Comparison of ENCODE assay signal across 1 cellular context in the genomic region with DNA sequence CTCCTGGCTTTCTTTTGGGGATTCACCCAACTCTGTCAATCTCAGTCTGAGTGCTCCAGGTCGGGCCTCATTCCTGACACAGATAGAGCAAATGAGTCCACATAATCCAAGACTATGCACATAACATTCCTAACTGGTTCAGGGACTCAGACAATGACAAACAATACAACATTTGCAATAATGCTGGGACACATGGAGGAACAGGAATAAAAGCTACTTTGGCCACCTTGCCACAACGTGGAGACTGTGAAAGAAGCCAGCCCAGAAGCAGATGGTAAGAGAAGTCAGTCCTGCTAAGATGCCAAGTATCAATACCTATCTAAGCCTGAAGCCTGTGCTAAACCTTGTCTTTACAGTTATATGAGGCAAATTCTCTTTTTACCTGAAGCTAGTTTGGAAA.
TF ChIP-seq lines count a peak whose summit lies in the region.

No MANE protein-coding gene starts in this region.

TF ChIP-seq in GM23338, 12 proteins besides CTCF, POLR2A, EP300 and RAD21:
- TF ChIP-seq ZNF331 (CRISPR knock-in tag; IDR thresholded peaks at IDR 0.05; ENCODE audit: low read depth) (no peak), CREB1 (CRISPR knock-in tag; IDR thresholded peaks at IDR 0.05; ENCODE audit: low read depth) (no peak), EZH2 (IDR thresholded peaks at IDR 0.05; ENCODE audit: low read depth, unreplicated experiment) (no peak), ZNF114 (CRISPR knock-in tag; IDR thresholded peaks at IDR 0.05) (no peak), JUNB (IDR thresholded peaks at IDR 0.05; ENCODE audit: unreplicated experiment) (no peak), STAT1 (IDR thresholded peaks at IDR 0.05; ENCODE audit: unreplicated experiment) (no peak)
- TF ChIP-seq, protein P1, sequence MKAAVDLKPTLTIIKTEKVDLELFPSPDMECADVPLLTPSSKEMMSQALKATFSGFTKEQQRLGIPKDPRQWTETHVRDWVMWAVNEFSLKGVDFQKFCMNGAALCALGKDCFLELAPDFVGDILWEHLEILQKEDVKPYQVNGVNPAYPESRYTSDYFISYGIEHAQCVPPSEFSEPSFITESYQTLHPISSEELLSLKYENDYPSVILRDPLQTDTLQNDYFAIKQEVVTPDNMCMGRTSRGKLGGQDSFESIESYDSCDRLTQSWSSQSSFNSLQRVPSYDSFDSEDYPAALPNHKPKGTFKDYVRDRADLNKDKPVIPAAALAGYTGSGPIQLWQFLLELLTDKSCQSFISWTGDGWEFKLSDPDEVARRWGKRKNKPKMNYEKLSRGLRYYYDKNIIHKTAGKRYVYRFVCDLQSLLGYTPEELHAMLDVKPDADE (IDR thresholded peaks at IDR 0.05) = no peak
